In the genomic region with DNA sequence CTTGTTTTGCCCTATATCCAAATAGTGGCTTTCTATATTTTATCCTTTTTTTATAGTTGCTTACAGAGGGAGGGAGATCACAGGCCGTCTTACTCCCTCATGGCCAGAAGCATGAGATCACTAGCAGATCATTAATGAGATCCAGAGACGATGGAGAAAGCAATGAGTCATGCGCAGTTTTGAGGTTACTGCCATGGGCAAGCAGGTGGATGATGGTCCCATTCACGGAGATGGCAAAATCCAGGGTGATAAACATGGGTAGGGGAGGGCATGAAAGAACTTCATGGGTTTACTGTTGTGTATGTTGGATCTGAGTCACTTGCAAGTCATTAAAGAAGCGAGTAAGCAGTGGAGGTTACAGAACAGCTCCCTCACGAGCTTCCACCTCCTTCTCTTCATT, we compare ENCODE assay signal across 15 cellular contexts.
DNase-seq lines count a peak whose midpoint lies in the region; ATAC-seq and TF ChIP-seq lines count a peak whose summit lies in the region.
"Had no signal": no experiment of that assay in that cellular context is flagged by ENCODE, and none has a peak within 500 bp of the region (broad histone marks: within the 10 kb centered on the region; RNA-seq: fewer than 3 reads in every experiment).

No MANE protein-coding gene starts in this region.

- no peak for TF ChIP-seq CTCF in right atrium auricular region (IDR thresholded peaks at IDR 0.05)
- no peak for TF ChIP-seq CTCF in IMR-90 (conservative IDR thresholded peaks at IDR 0.05; ENCODE audit: low read depth, low read length)
- TF ChIP-seq CTCF in foreskin fibroblast (IDR thresholded peaks at IDR 0.05; ENCODE audit: low read depth, low read length): no peak
- no peak for TF ChIP-seq CTCF in type B pancreatic cell (conservative IDR thresholded peaks at IDR 0.05)

- no peak overlapping the region for H2BK20ac ChIP-seq in IMR-90 (ENCODE audit: low read depth, low read length)

- H3K4me3 ChIP-seq in right atrium auricular region (no peak overlapping the region), right cardiac atrium (ENCODE audit: low read length) (no peak overlapping the region), IMR-90 (ENCODE audit: insufficient read depth, low read depth, low read length) (no peak overlapping the region), foreskin fibroblast (ENCODE audit: low read depth in 1 of 2, low read length in 2 of 2) (no peak overlapping the region)
- H3K4me3 ChIP-seq: adrenal gland, SK-N-MC, thoracic aorta had no signal

- no peak overlapping the region for H3K14ac ChIP-seq in IMR-90 (replicated peaks; ENCODE audit: low read depth, low read length)

- H3K27me3 Mint-ChIP-seq in type B pancreatic cell: peaks cover 4% of the 10 kb centered on the region
- H3K27me3 Mint-ChIP-seq in activated CD4-positive, alpha-beta memory T cell treated with anti-CD3 and anti-CD28 coated beads for 36 hours: peaks cover 2% of the 10 kb centered on the region

- H4K5ac ChIP-seq in IMR-90 (ENCODE audit: low read depth, low read length): no peak overlapping the region

- no peaks in the 10 kb centered on the region for H3K4me1 Mint-ChIP-seq in type B pancreatic cell (ENCODE audit: unreplicated experiment)
- H3K4me1 Mint-ChIP-seq in activated CD4-positive, alpha-beta memory T cell treated with anti-CD3 and anti-CD28 coated beads for 36 hours (ENCODE audit: low read depth): peaks cover 50% of the 10 kb centered on the region

- H3K9me1 ChIP-seq in IMR-90 (ENCODE audit: insufficient read depth, low read length): no peaks in the 10 kb centered on the region

- H3K27ac Mint-ChIP-seq in type B pancreatic cell: no peak overlapping the region
- no peak overlapping the region for H3K27ac Mint-ChIP-seq in activated CD4-positive, alpha-beta memory T cell treated with anti-CD3 and anti-CD28 coated beads for 36 hours

- no peak for TF ChIP-seq RAD21 in IMR-90 (IDR thresholded peaks at IDR 0.05; ENCODE audit: low read length)

- H4K8ac ChIP-seq in IMR-90 (ENCODE audit: low read depth in 2 of 2, low read length in 2 of 2): no peak overlapping the region

- WGBS in right cardiac atrium: 75% methylated on average over 6 of the region's 6 CpGs
- 51% methylated on average over 4 of the region's 6 CpGs; no CpG with 5 or more reads in 1 of the 2 experiments for WGBS in IMR-90 (ENCODE audit: extremely low coverage in 2 of 2, insufficient read length in 1 of 2), 2 experiments

- intact Hi-C loops in right cardiac atrium (cut with DNase I): no loop called here
- intact Hi-C loops in IMR-90 (cut with micrococcal nuclease): no loop called here
- intact Hi-C loops in activated CD4-positive, alpha-beta memory T cell treated with anti-CD3 and anti-CD28 coated beads for 36 hours (cut with micrococcal nuclease): no loop called here

- no peak overlapping the region for H3K18ac ChIP-seq in IMR-90 (ENCODE audit: low read depth, low read length)

- POLR2A ChIA-PET in IMR-90 (lab: Charles Lee; ENCODE audit: unreplicated experiment): no interaction called here
- POLR2A ChIA-PET in activated CD4-positive, alpha-beta memory T cell treated with anti-CD3 and anti-CD28 coated beads for 36 hours (lab: Charles Lee): no interaction called here

- no peak overlapping the region for H3K4me2 ChIP-seq in IMR-90 (ENCODE audit: low read depth, low read length)

- no peak overlapping the region for H2AFZ ChIP-seq in IMR-90 (replicated peaks; ENCODE audit: low read length, poor library complexity)

- H4K91ac ChIP-seq in IMR-90 (ENCODE audit: insufficient read depth, low read depth, low read length): no peak overlapping the region

- CTCF ChIA-PET in IMR-90 (lab: Yijun Ruan, JAX): interaction anchor here (1.0 kb wide), 1 partner anchor 23 kb away, joined by 4 read pairs; no protein-coding TSS in a partner anchor
- CTCF ChIA-PET in activated CD4-positive, alpha-beta memory T cell treated with anti-CD3 and anti-CD28 coated beads for 36 hours (lab: Charles Lee): no interaction called here

- H3K9me3 Mint-ChIP-seq in type B pancreatic cell: peaks cover 4% of the 10 kb centered on the region
- H3K9me3 Mint-ChIP-seq in activated CD4-positive, alpha-beta memory T cell treated with anti-CD3 and anti-CD28 coated beads for 36 hours: no peaks in the 10 kb centered on the region
- H3K9me3 Mint-ChIP-seq: IgD-negative memory B cell had no signal

- TF ChIP-seq POLR2A in IMR-90 (IDR thresholded peaks at IDR 0.05; ENCODE audit: low read depth, low read length): no peak

- H3K27me3 ChIP-seq in right atrium auricular region (no peaks in the 10 kb centered on the region), right cardiac atrium (ENCODE audit: control insufficient read depth, insufficient read depth) (no peaks in the 10 kb centered on the region), IMR-90 (ENCODE audit: control insufficient read depth, insufficient read depth, low read length) (peaks cover 12% of the 10 kb centered on the region)
- H3K27me3 ChIP-seq: adrenal gland had no signal

- dilution Hi-C loops in IMR-90 (cut with HindIII; ENCODE audit: low sequenced_read_pairs, unreplicated experiment): no loop called here

- in situ Hi-C loops in IMR-90 (cut with MboI; ENCODE audit: low sequenced_read_pairs): no loop called here

- no peak overlapping the region for H3K9ac ChIP-seq in IMR-90 (ENCODE audit: low read depth, low read length)

- no peak overlapping the region for H2BK15ac ChIP-seq in IMR-90 (ENCODE audit: low read depth, low read length)

- H3K4ac ChIP-seq in IMR-90 (ENCODE audit: low read depth, low read length): no peak overlapping the region

- H2AK5ac ChIP-seq in IMR-90 (ENCODE audit: low read depth, low read length): no peak overlapping the region

- no peak overlapping the region for H2BK5ac ChIP-seq in IMR-90 (ENCODE audit: low read depth, low read length, poor library complexity, severe bottlenecking)

- H2AK9ac ChIP-seq in IMR-90 (replicated peaks; ENCODE audit: low read depth, low read length, poor library complexity): no peak overlapping the region

- no peaks in the 10 kb centered on the region for H3K36me3 Mint-ChIP-seq in type B pancreatic cell
- no peaks in the 10 kb centered on the region for H3K36me3 Mint-ChIP-seq in activated CD4-positive, alpha-beta memory T cell treated with anti-CD3 and anti-CD28 coated beads for 36 hours
- H3K36me3 Mint-ChIP-seq: IgD-negative memory B cell had no signal

- no peak overlapping the region for H3K56ac ChIP-seq in IMR-90 (ENCODE audit: extremely low read depth, insufficient read depth, low read length)

- H3K27ac ChIP-seq in right atrium auricular region (no peak overlapping the region), right cardiac atrium (ENCODE audit: low read length) (no peak overlapping the region), IMR-90 (ENCODE audit: insufficient read depth, low read length) (no peak overlapping the region)
- H3K27ac ChIP-seq: adrenal gland, SK-N-MC, thoracic aorta, VCaP had no signal

- no peaks in the 10 kb centered on the region for H4K20me1 ChIP-seq in IMR-90 (ENCODE audit: insufficient read depth, low read length)

- H3K4me1 ChIP-seq in right atrium auricular region (peaks cover 0 to 4% of the 10 kb centered on the region in 2 donors), right cardiac atrium (ENCODE audit: control insufficient read depth, insufficient read depth, low read length) (peaks cover 3% of the 10 kb centered on the region), IMR-90 (ENCODE audit: control insufficient read depth, insufficient read depth, low read length) (no peaks in the 10 kb centered on the region)
- H3K4me1 ChIP-seq: adrenal gland had no signal

- H3K79me1 ChIP-seq in IMR-90 (ENCODE audit: low read depth in 1 of 2, low read length in 2 of 2): no peaks in the 10 kb centered on the region

- no peaks in the 10 kb centered on the region for H3K36me3 ChIP-seq in right atrium auricular region
- H3K36me3 ChIP-seq in IMR-90 (ENCODE audit: control insufficient read depth, insufficient read depth, low read length): no peaks in the 10 kb centered on the region
- H3K36me3 ChIP-seq: adrenal gland, thoracic aorta had no signal

- no peak overlapping the region for H3K23ac ChIP-seq in IMR-90 (ENCODE audit: low read depth, low read length)

- BruUV-seq in IMR-90 (replicated peaks; lab: Mats Ljungman, UMichigan): no TSS peak

- no peak overlapping the region for H2BK120ac ChIP-seq in IMR-90 (ENCODE audit: low read depth, low read length)

- peak; percentile 49 for DNase-seq in right atrium auricular region (ENCODE audit: low spot score)
- DNase-seq in right cardiac atrium: no peak
- DNase-seq in IMR-90: peak; percentile 7
- peak; percentile 54 to 85 for DNase-seq in foreskin fibroblast
- DNase-seq in type B pancreatic cell (ENCODE audit: extremely low spot score, unreplicated experiment): peak; percentile 27
- no peak for DNase-seq in stimulated activated CD4-positive, alpha-beta T cell treated with anti-CD3 and anti-CD28 coated beads, Interleukin-12 subunit alpha, Interleukin-12 subunit beta, amount 100 ng/mL, for 4 hours
- DNase-seq in cortex of kidney (lab: John Stamatoyannopoulos, UW): no peak
- DNase-seq in activated CD4-positive, alpha-beta memory T cell treated with anti-CD3 and anti-CD28 coated beads for 36 hours: no peak
- DNase-seq: GOT3, NCI-H345 had no signal

- no peak overlapping the region for H3K4me3 Mint-ChIP-seq in type B pancreatic cell
- no peak overlapping the region for H3K4me3 Mint-ChIP-seq in activated CD4-positive, alpha-beta memory T cell treated with anti-CD3 and anti-CD28 coated beads for 36 hours
- H3K4me3 Mint-ChIP-seq: IgD-negative memory B cell had no signal

- no peaks in the 10 kb centered on the region for H3K9me3 ChIP-seq in right atrium auricular region
- no peaks in the 10 kb centered on the region for H3K9me3 ChIP-seq in right cardiac atrium (ENCODE audit: control insufficient read depth, low read length)
- no peaks in the 10 kb centered on the region for H3K9me3 ChIP-seq in IMR-90 (ENCODE audit: control insufficient read depth, insufficient read depth, low read length)
- H3K9me3 ChIP-seq: adrenal gland, thoracic aorta had no signal

- ATAC-seq in right cardiac atrium (no peak), IMR-90 (ENCODE audit: low read depth) (no peak)

TF ChIP-seq in IMR-90, 13 proteins besides CTCF, POLR2A, EP300 and RAD21 (continues in another document):
- no peak for TF ChIP-seq BHLHE40 (IDR thresholded peaks at IDR 0.05; ENCODE audit: low read depth, low read length)
- TF ChIP-seq MAFK (IDR thresholded peaks at IDR 0.05; ENCODE audit: low read depth, low read length): no peak
- no peak for TF ChIP-seq CHD1 (IDR thresholded peaks at IDR 0.05; ENCODE audit: low read depth, low read length)
- TF ChIP-seq, protein P1, sequence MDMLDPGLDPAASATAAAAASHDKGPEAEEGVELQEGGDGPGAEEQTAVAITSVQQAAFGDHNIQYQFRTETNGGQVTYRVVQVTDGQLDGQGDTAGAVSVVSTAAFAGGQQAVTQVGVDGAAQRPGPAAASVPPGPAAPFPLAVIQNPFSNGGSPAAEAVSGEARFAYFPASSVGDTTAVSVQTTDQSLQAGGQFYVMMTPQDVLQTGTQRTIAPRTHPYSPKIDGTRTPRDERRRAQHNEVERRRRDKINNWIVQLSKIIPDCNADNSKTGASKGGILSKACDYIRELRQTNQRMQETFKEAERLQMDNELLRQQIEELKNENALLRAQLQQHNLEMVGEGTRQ (IDR thresholded peaks at IDR 0.05; ENCODE audit: low read depth, low read length): no peak
- no peak for TF ChIP-seq MAZ (IDR thresholded peaks at IDR 0.05; ENCODE audit: borderline replicate concordance, low read depth, low read length)
- TF ChIP-seq FOS (IDR thresholded peaks at IDR 0.05; ENCODE audit: low read depth, low read length): no peak

Comparison
In these comparisons a context has a peak if more than half of its experiments do, and no peak if none do; other contexts are left out.
1. DNase-seq: peak in right atrium auricular region (single experiment), IMR-90 (single experiment), foreskin fibroblast (2 of 2) and type B pancreatic cell (single experiment); none in right cardiac atrium (0 of 3), stimulated activated CD4-positive, alpha-beta T cell treated with anti-CD3 and anti-CD28 coated beads, Interleukin-12 subunit alpha, Interleukin-12 subunit beta, amount 100 ng/mL, for 4 hours (single experiment), cortex of kidney (single experiment) and activated CD4-positive, alpha-beta memory T cell treated with anti-CD3 and anti-CD28 coated beads for 36 hours (single experiment).